Comparison of ENCODE assay signal across 20 cellular contexts in genomic region chr1:173395762-173396161, GRCh38.
"Had no signal": no experiment of that assay in that cellular context is flagged by ENCODE, and none has a peak within 500 bp of the region (broad histone marks: within the 10 kb centered on the region; RNA-seq: fewer than 3 reads in every experiment).

No MANE protein-coding gene starts in this region.

- FAIRE-seq: endothelial cell of umbilical vein, kidney had no signal

- ATAC-seq: gastroesophageal sphincter; left cardiac atrium; lower lobe of right lung; psoas muscle; right lobe of liver; stimulated activated memory B cell treated with anti-CD40 and anti-IgM and Interleukin-4, amounts not matched to agents 10 μg/mL and 1 μg/mL and 100 μg/mL, for 72 hours; upper lobe of right lung had no signal

- H3K9me3 ChIP-seq: gastroesophageal sphincter, left ventricle myocardium inferior, lower lobe of right lung, psoas muscle, right lobe of liver, tibial artery, upper lobe of right lung, vagina had no signal

- DNase-seq: effector CD4-positive, alpha-beta T cell; endodermal cell; glutamatergic neuron; immature natural killer cell; kidney; left cardiac atrium; left ventricle myocardium inferior; lower lobe of right lung; naive B cell; psoas muscle; retina; right lobe of liver; stimulated activated CD4-positive, alpha-beta T cell treated with anti-CD3 and anti-CD28 coated beads, Interleukin-4, amount 100 ng/mL, for 24 hours; tibial artery; upper lobe of right lung had no signal

- H3K36me3 ChIP-seq: left ventricle myocardium inferior, lower lobe of right lung, right lobe of liver, tibial artery, upper lobe of right lung, vagina had no signal

- H3K4me1 ChIP-seq: lower lobe of right lung, psoas muscle, right lobe of liver, tibial artery, upper lobe of right lung, vagina had no signal

- H3K27ac ChIP-seq: coronary artery, gastroesophageal sphincter, left ventricle myocardium inferior, lower lobe of right lung, psoas muscle, right lobe of liver, tibial artery, upper lobe of right lung, vagina had no signal

- H3K27me3 ChIP-seq: gastroesophageal sphincter, right lobe of liver, tibial artery, upper lobe of right lung, vagina had no signal

- H3K4me3 ChIP-seq: coronary artery, gastroesophageal sphincter, left ventricle myocardium inferior, lower lobe of right lung, psoas muscle, right lobe of liver, tibial artery, upper lobe of right lung, vagina had no signal
